8 cellular contexts compared by ENCODE assay signal in the genomic region with DNA sequence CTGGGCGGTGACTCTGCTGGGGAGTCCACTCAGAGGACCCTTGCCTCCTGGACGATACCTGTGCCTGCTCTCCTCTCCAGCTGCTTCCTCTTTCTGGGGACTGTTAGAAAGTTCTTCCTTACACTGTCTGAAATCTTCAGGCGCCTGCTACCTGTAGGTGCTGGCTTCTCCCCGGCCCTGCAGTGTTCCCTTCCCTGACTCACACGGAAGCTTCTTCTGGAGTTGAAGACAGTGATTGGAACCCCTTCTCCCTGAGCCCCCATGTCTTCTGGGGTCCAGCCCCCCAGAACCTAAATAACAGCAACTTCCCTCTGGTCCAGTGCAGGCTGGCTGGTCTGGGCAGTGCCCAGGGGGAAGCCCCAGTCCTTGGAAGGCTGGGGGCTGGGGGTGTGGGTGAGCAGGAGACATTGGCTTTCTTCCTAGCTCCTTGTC. TPM values are rescaled to one million over a fixed set of nuclear protein-coding genes. Genes with fewer than 3 reads are reported as not detected.
A peak's percentile ranks its signal among the peaks of the same experiment; 100 is the strongest.
DNase-seq lines count a peak whose midpoint lies in the region; ATAC-seq and TF ChIP-seq lines count a peak whose summit lies in the region.

No MANE protein-coding gene starts in this region.

- H3K27me3 Mint-ChIP-seq in T-cell (peaks cover 3 to 8% of the 10 kb centered on the region in 2 donors), progenitor cell of endocrine pancreas (peaks cover 53% of the 10 kb centered on the region)

- no peaks in the 10 kb centered on the region for H3K27me3 ChIP-seq in foreskin keratinocyte

- H3K9me3 Mint-ChIP-seq in T-cell (no peaks in the 10 kb centered on the region), progenitor cell of endocrine pancreas (ENCODE audit: low read depth) (no peaks in the 10 kb centered on the region)

- CTCF ChIA-PET in T-cell (lab: Charles Lee) = interaction anchor here in 1 of 2 donors (1.1 kb wide), 1 partner anchor 51 kb away, joined by 3 read pairs; no protein-coding TSS in a partner anchor

- H3K36me3 Mint-ChIP-seq in T-cell (peaks cover 5% of the 10 kb centered on the region), progenitor cell of endocrine pancreas (ENCODE audit: insufficient read depth) (no peaks in the 10 kb centered on the region)

- POLR2A ChIA-PET in T-cell (lab: Charles Lee) = interaction anchor here in 1 of 2 donors (0.6 kb wide), 1 partner anchor 29 kb away, joined by 8 read pairs; no protein-coding TSS in a partner anchor

- H3K27ac Mint-ChIP-seq in T-cell (no peak overlapping the region), progenitor cell of endocrine pancreas (no peak overlapping the region)

- ATAC-seq in HG02759 (IDR thresholded peaks at IDR 0.05; ENCODE audit: unreplicated experiment) (peak; percentile 32), T-cell (replicated peaks in 1 of 4) (peak; percentile 24 to 49 (median 40)), foreskin keratinocyte (peak; percentile 69)

- TF ChIP-seq CTCF in GM12865 (IDR thresholded peaks at IDR 0.05; ENCODE audit: insufficient read depth, low read depth, low read length, missing control alignments) = no peak
- TF ChIP-seq CTCF in foreskin keratinocyte (conservative IDR thresholded peaks at IDR 0.05) = no peak
- no peak for TF ChIP-seq CTCF in progenitor cell of endocrine pancreas (IDR thresholded peaks at IDR 0.05; ENCODE audit: unreplicated experiment)

- H3K4me1 Mint-ChIP-seq in T-cell (peaks cover 6 to 17% (median 11%) of the 10 kb centered on the region in 3 donors), progenitor cell of endocrine pancreas (ENCODE audit: low read depth) (peaks cover 19% of the 10 kb centered on the region)

- peaks cover 17% of the 10 kb centered on the region for H3K4me1 ChIP-seq in foreskin keratinocyte

- H3K4me3 ChIP-seq in GM12865 (ENCODE audit: low read depth, low read length) = peak overlapping the region; percentile 74

- H3K4me3 Mint-ChIP-seq in T-cell = peak overlapping the region; percentile 69 to 82 (median 80)
- H3K4me3 Mint-ChIP-seq in progenitor cell of endocrine pancreas (ENCODE audit: low read depth) = peak overlapping the region; percentile 74

- H3K27ac ChIP-seq in foreskin keratinocyte = peak overlapping the region; percentile 55

- DNase-seq in GM12865 (ENCODE audit: low read depth) (no peak), T-cell (no peak), foreskin keratinocyte (peak in 1 of 2 donors; percentile 44), progenitor cell of endocrine pancreas (ENCODE audit: low spot score, unreplicated experiment) (no peak), NCI-H187 (lab: John Stamatoyannopoulos, UW) (no peak), iPS-NIHi7 (ENCODE audit: extremely low spot score) (no peak), activated gamma-delta T cell (lab: John Stamatoyannopoulos, UW) (no peak)

RNA-seq across cellular contexts. Expression of a gene that starts 0.7 kb away (rescaled TPM):
- total RNA-seq in T-cell (1 to 10 TPM; 6.3 to 8.8 (median 8.4) TPM), foreskin keratinocyte (124 and 235 TPM in 2 replicates), progenitor cell of endocrine pancreas (35.0 and 41.4 TPM in 2 replicates)
- 97.5 and 176 TPM in 2 replicates for polyA plus RNA-seq in foreskin keratinocyte
